In the genomic region with DNA sequence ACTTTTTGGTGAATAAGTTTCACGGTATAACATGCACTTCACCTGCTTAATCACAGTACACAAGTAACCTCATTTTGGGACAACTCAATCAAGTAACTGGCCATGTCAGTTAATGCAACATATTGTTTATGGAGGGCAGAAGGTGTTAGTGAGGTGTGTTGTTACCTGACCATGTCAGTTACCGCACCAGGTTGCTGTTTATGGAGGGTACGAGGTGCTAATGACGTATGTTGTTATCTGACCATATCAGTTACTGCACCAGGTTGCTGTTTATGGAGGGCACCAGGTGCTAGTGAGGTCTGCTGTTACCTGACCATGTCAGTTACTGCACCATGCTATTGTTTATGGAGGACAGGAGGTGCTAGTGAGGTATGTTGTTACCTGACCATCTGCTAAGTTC, we compare ENCODE assay signal across 7 cellular contexts.
"Had no signal": no experiment of that assay in that cellular context is flagged by ENCODE, and none has a peak within 500 bp of the region (broad histone marks: within the 10 kb centered on the region; RNA-seq: fewer than 3 reads in every experiment).

No MANE protein-coding gene starts in this region.

- DNase-seq: H9, HCEC 1CT, KBM-7 had no signal

- H3K4me2 ChIP-seq: GM23338 had no signal

- ATAC-seq: GM23338 had no signal

- FAIRE-seq: H1, H54, HTR-8/SVneo had no signal

- H3K4me3 ChIP-seq: GM23338 had no signal

- H2AFZ ChIP-seq: GM23338 had no signal
